In genomic region chr7:90346326-90347125, GRCh38 we compare ENCODE assay signal across 8 cellular contexts. TPM values are rescaled to one million over a fixed set of nuclear protein-coding genes. Genes with fewer than 3 reads are reported as not detected.
A peak's percentile ranks its signal among the peaks of the same experiment; 100 is the strongest.
DNase-seq lines count a peak whose midpoint lies in the region; ATAC-seq, FAIRE-seq and TF ChIP-seq lines count a peak whose summit lies in the region.

A gene with protein sequence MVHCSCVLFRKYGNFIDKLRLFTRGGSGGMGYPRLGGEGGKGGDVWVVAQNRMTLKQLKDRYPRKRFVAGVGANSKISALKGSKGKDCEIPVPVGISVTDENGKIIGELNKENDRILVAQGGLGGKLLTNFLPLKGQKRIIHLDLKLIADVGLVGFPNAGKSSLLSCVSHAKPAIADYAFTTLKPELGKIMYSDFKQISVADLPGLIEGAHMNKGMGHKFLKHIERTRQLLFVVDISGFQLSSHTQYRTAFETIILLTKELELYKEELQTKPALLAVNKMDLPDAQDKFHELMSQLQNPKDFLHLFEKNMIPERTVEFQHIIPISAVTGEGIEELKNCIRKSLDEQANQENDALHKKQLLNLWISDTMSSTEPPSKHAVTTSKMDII (plus strand): TSS chr7:90346716. CDS start chr7:90346742, 26 bp downstream.

- peak within 1 kb of the TSS; percentile 66 to 97 for H3K9ac ChIP-seq in kidney (ENCODE audit: low read length in 2 of 2)

- peak; percentile 96 for DNase-seq in Ammon's horn (ENCODE audit: low spot score)
- peak; percentile 87 for DNase-seq in NCI-H446 treated with DMSO at 0.1 percent for 48 hours (lab: John Stamatoyannopoulos, UW)
- peak; percentile 94 for DNase-seq in activated CD4-positive, CD25-positive, alpha-beta regulatory T cell treated with anti-CD3 and anti-CD28 coated beads, Interleukin-2, amount 50 U/mL, for 72 hours
- DNase-seq in cerebellum (ENCODE audit: low spot score): peak; percentile 93
- DNase-seq in kidney: peak; percentile 97
- peak; percentile 95 for DNase-seq in stimulated activated CD4-positive, alpha-beta T cell treated with anti-CD3 and anti-CD28 coated beads, Interleukin-15, amount 100 ng/mL, for 24 hours

- FAIRE-seq in kidney (lab: Jason Lieb, UNC): no peak

- ATAC-seq in GM19043 (IDR thresholded peaks at IDR 0.05; ENCODE audit: low read depth, unreplicated experiment) (peak; percentile 92), HG03378 (IDR thresholded peaks at IDR 0.05; ENCODE audit: unreplicated experiment) (peak; percentile 93)

- peak within 1 kb of the TSS; percentile 78 to 85 for H3K27ac ChIP-seq in kidney (ENCODE audit: low read depth in 2 of 2, low read length in 2 of 2)

- H3K9me3 ChIP-seq in kidney (ENCODE audit: control insufficient read depth in 1 of 2, low read length in 2 of 2): no peaks in the 10 kb centered on the region

- intact Hi-C loops in kidney (cut with DNase I): no loop called here

- H3K4me1 ChIP-seq in kidney (ENCODE audit: control insufficient read depth in 1 of 2, insufficient read depth in 1 of 2, low read depth in 1 of 2, low read length in 2 of 2): peaks cover 6% of the 10 kb centered on the region in 2 donors

- TF ChIP-seq CTCF in kidney (IDR thresholded peaks at IDR 0.05; ENCODE audit: borderline replicate concordance, extremely low read depth, insufficient read depth): peak; percentile 77

- H3K36me3 ChIP-seq in kidney (ENCODE audit: control insufficient read depth in 1 of 2, insufficient read depth in 2 of 2, low read length in 2 of 2): no peaks in the 10 kb centered on the region

- peak within 1 kb of the TSS; percentile 97 to 98 for H3K4me3 ChIP-seq in kidney (ENCODE audit: low read length in 2 of 2)

RNA-seq across cellular contexts. Expression of the gene that starts here (rescaled TPM):
- total RNA-seq in cerebellum (18.3 TPM), kidney (31.8 TPM)
- 15.2 TPM for polyA plus RNA-seq in kidney (ENCODE audit: insufficient read depth, low read depth, low replicate concordance)

Comparison
In these comparisons a context has a peak if more than half of its experiments do, and no peak if none do; other contexts are left out.
1. Peak in every context shown above with its lines: DNase-seq, ATAC-seq, H3K4me3 ChIP-seq and H3K27ac ChIP-seq.